25 cellular contexts compared by ENCODE assay signal in the genomic region with DNA sequence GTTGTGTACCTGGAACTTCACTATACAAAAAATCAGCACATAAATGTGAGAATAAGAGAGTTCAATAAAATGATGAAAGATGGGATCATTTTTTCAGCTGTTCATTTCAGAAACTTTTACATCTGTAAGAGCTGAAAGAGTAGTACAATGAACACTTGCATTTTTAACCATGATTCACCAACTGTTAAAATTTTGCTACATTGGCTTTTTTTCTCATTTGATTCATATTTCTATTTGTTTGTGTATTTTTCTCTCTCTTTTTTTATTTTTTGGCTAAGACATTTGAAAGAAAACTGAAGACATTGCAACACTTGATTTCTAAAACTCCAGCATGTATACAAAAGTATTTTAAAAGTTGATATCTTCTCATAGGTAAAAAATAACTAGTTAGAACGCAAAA.
"Had no signal": no experiment of that assay in that cellular context is flagged by ENCODE, and none has a peak within 500 bp of the region (broad histone marks: within the 10 kb centered on the region; RNA-seq: fewer than 3 reads in every experiment).

No MANE protein-coding gene starts in this region.

- H3K36me3 Mint-ChIP-seq: immature natural killer cell, mesothelial cell of epicardium had no signal

- H3K4me3 ChIP-seq: colonic mucosa, esophagus squamous epithelium, gastroesophageal sphincter, heart left ventricle, hepatocyte, left lung, lower lobe of right lung, mucosa of descending colon had no signal

- H3K9me3 ChIP-seq: colonic mucosa, esophagus squamous epithelium, gastroesophageal sphincter, heart left ventricle, left lung, lower lobe of right lung, mucosa of descending colon had no signal

- H3K4me1 ChIP-seq: colonic mucosa, esophagus squamous epithelium, gastroesophageal sphincter, heart left ventricle, left lung, lower lobe of right lung had no signal

- H3K4me1 Mint-ChIP-seq: endodermal cell, immature natural killer cell had no signal

- H3K27ac ChIP-seq: colonic mucosa, epithelial cell of prostate, esophagus squamous epithelium, foreskin keratinocyte, gastroesophageal sphincter, heart left ventricle, hepatocyte, left lung, lower lobe of right lung had no signal

- H3K4me3 Mint-ChIP-seq: dendritic cell treated with granulocyte-macrophage colony-stimulating factor and Interleukin-4, amounts not matched to agents 40 ng/mL and 50 ng/mL, for 4 days; effector memory CD8-positive, alpha-beta T cell; endodermal cell; immature natural killer cell; mesothelial cell of epicardium had no signal

- H3K79me2 ChIP-seq: hepatocyte had no signal

- ATAC-seq: effector memory CD8-positive, alpha-beta T cell; esophagus mucosa; foreskin keratinocyte; gastroesophageal sphincter; heart left ventricle; left cardiac atrium; left lung; left ventricle myocardium superior; lower lobe of right lung; mucosa of descending colon had no signal

- H3K27me3 ChIP-seq: colonic mucosa, esophagus squamous epithelium, foreskin keratinocyte, gastroesophageal sphincter, heart left ventricle, hepatocyte, left lung had no signal

- H3K9me3 Mint-ChIP-seq: dendritic cell treated with granulocyte-macrophage colony-stimulating factor and Interleukin-4, amounts not matched to agents 40 ng/mL and 50 ng/mL, for 4 days; effector memory CD8-positive, alpha-beta T cell; endodermal cell had no signal

- H3K4me2 ChIP-seq: hepatocyte had no signal

- H3K27ac Mint-ChIP-seq: dendritic cell treated with granulocyte-macrophage colony-stimulating factor and Interleukin-4, amounts not matched to agents 40 ng/mL and 50 ng/mL, for 4 days; effector memory CD8-positive, alpha-beta T cell; endodermal cell; immature natural killer cell; mesothelial cell of epicardium had no signal

- DNase-seq: colonic mucosa; cortex of kidney; effector CD8-positive, alpha-beta T cell; effector memory CD8-positive, alpha-beta T cell; endodermal cell; erythroblast; esophagus squamous epithelium; foreskin keratinocyte; heart left ventricle; hypothalamus; immature natural killer cell; islet precursor cell; kidney; left cardiac atrium; left lung; left ventricle myocardium superior; lower lobe of right lung; mesenchymal stem cell; mucosa of descending colon had no signal

- H3K36me3 ChIP-seq: colonic mucosa, esophagus squamous epithelium, gastroesophageal sphincter, heart left ventricle, left lung, lower lobe of right lung had no signal

- H2AFZ ChIP-seq: hepatocyte had no signal

- H3K27me3 Mint-ChIP-seq: dendritic cell treated with granulocyte-macrophage colony-stimulating factor and Interleukin-4, amounts not matched to agents 40 ng/mL and 50 ng/mL, for 4 days; effector memory CD8-positive, alpha-beta T cell had no signal
